30 cellular contexts compared by ENCODE assay signal in the genomic region with DNA sequence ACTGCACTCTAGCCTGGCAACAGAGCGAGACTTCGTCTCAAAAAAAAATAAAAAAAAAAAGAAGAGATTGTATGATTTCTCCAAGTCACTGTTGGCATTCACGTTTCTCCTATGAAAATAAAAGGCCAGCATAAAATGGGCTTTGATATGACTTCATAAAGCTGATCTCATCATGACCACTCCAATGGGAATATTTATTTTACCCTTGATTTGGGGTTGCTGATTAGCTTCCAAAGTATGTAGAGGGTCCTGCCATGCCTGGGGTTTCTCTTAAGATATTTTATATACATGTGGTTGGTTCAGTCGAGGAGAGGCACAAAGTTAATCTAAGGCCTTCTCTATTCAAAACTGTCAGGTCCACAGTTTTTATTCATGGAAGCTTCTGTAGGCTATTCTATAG.
"Had no signal": no experiment of that assay in that cellular context is flagged by ENCODE, and none has a peak within 500 bp of the region (broad histone marks: within the 10 kb centered on the region; RNA-seq: fewer than 3 reads in every experiment).

No MANE protein-coding gene starts in this region.

- H3K36me3 ChIP-seq: left ventricle myocardium inferior, pancreas, prostate gland, suprapubic skin, thoracic aorta, tibial artery, upper lobe of right lung had no signal

- H3K9me3 Mint-ChIP-seq: natural killer cell treated with Interleukin-12 subunit alpha and Interleukin-12 subunit beta and Interleukin-15 and Interleukin-18, amount 100 ng/mL, for 72 hours; stimulated activated naive CD8-positive, alpha-beta T cell treated with anti-CD3 and anti-CD28 coated beads, Interleukin-15, Interleukin-2, amounts not matched to agents 100 ng/mL and 50 ng/mL, for 24 hours had no signal

- FAIRE-seq: islet of Langerhans, kidney, pancreas, urothelium cell line had no signal

- H3K4me1 Mint-ChIP-seq: immature natural killer cell; naive thymus-derived CD4-positive, alpha-beta T cell had no signal

- H3K4me3 ChIP-seq: left ventricle myocardium inferior, lung, mucosa of descending colon, pancreas, prostate gland, skin epidermis, suprapubic skin, thoracic aorta, tibial artery, upper lobe of right lung had no signal

- H3K27ac ChIP-seq: left ventricle myocardium inferior, pancreas, prostate gland, skin epidermis, suprapubic skin, thoracic aorta, tibial artery, upper lobe of right lung had no signal

- H3K27me3 ChIP-seq: suprapubic skin, tibial artery, upper lobe of right lung had no signal

- H3K27me3 Mint-ChIP-seq: natural killer cell treated with Interleukin-12 subunit alpha and Interleukin-12 subunit beta and Interleukin-15 and Interleukin-18, amount 100 ng/mL, for 72 hours; stimulated activated naive CD8-positive, alpha-beta T cell treated with anti-CD3 and anti-CD28 coated beads, Interleukin-15, Interleukin-2, amounts not matched to agents 100 ng/mL and 50 ng/mL, for 24 hours had no signal

- H3K36me3 Mint-ChIP-seq: immature natural killer cell; naive thymus-derived CD4-positive, alpha-beta T cell; natural killer cell treated with Interleukin-12 subunit alpha and Interleukin-12 subunit beta and Interleukin-15 and Interleukin-18, amount 100 ng/mL, for 72 hours had no signal

- H3K4me1 ChIP-seq: left ventricle myocardium inferior, pancreas, prostate gland, upper lobe of right lung had no signal

- H3K27ac Mint-ChIP-seq: immature natural killer cell; naive thymus-derived CD4-positive, alpha-beta T cell; natural killer cell treated with Interleukin-12 subunit alpha and Interleukin-12 subunit beta and Interleukin-15 and Interleukin-18, amount 100 ng/mL, for 72 hours; stimulated activated naive CD8-positive, alpha-beta T cell treated with anti-CD3 and anti-CD28 coated beads, Interleukin-15, Interleukin-2, amounts not matched to agents 100 ng/mL and 50 ng/mL, for 24 hours had no signal

- DNase-seq: hypothalamus; immature natural killer cell; kidney; left colon; left ventricle myocardium inferior; midbrain; mucosa of descending colon; naive thymus-derived CD4-positive, alpha-beta T cell; pancreas; posterior cingulate gyrus; retina; right cardiac atrium; stimulated activated CD4-positive, alpha-beta T cell treated with anti-CD3 and anti-CD28 coated beads, Interleukin-12 subunit alpha, Interleukin-12 subunit beta, amount 100 ng/mL, for 4 hours; stimulated activated CD4-positive, alpha-beta T cell treated with anti-CD3 and anti-CD28 coated beads, Interleukin-15, amount 100 ng/mL, for 24 hours; stimulated activated CD4-positive, alpha-beta T cell treated with anti-CD3 and anti-CD28 coated beads, Interleukin-2, amount 100 ng/mL, for 24 hours; stimulated activated CD4-positive, alpha-beta T cell treated with anti-CD3 and anti-CD28 coated beads, Interleukin-4, amount 100 ng/mL, for 1 hour; stimulated activated naive CD4-positive, alpha-beta T cell; tibial artery; trophoblast cell; upper lobe of right lung had no signal

- H3K9me3 ChIP-seq: left ventricle myocardium inferior, mucosa of descending colon, pancreas, prostate gland, suprapubic skin, thoracic aorta, tibial artery, upper lobe of right lung had no signal

- H3K4me3 Mint-ChIP-seq: immature natural killer cell; naive thymus-derived CD4-positive, alpha-beta T cell; natural killer cell treated with Interleukin-12 subunit alpha and Interleukin-12 subunit beta and Interleukin-15 and Interleukin-18, amount 100 ng/mL, for 72 hours; stimulated activated naive CD8-positive, alpha-beta T cell treated with anti-CD3 and anti-CD28 coated beads, Interleukin-15, Interleukin-2, amounts not matched to agents 100 ng/mL and 50 ng/mL, for 24 hours had no signal

- ATAC-seq: left colon; mucosa of descending colon; naive thymus-derived CD4-positive, alpha-beta T cell; natural killer cell treated with Interleukin-12 subunit alpha and Interleukin-12 subunit beta and Interleukin-15 and Interleukin-18, amount 100 ng/mL, for 72 hours; pancreas; right cardiac atrium; sciatic nerve; upper lobe of right lung had no signal
